Comparison of ENCODE assay signal across 15 cellular contexts in the genomic region with DNA sequence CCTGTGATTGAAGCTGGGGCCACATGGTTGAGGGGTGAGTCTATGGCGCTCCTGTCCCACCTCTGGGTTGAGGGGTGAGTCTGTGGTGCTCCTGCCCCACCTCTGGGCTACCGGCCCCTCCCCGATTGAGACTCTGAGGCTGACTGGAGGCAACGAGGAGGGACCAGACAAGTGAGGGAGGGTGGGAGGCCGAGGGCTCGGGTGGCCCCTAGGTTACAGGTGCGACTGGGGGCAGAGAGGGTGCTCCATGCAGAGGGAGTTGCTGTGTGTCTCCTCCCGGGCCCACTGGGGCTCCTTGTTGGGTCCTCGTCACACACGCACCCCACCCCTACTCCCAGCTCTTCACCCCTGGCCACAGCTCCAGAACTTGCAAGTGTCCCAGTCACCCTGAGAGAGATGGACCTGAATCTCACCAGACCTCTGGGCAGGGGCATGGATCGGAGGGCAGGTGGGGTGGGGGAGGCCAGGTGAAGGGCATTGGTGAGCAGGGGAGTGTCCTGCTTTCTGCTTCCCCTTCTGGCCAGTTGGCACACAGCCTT. TPM values are rescaled to one million over a fixed set of nuclear protein-coding genes. Genes with fewer than 3 reads are reported as not detected.
DNase-seq lines count a peak whose midpoint lies in the region; ATAC-seq and TF ChIP-seq lines count a peak whose summit lies in the region.
"Had no signal": no experiment of that assay in that cellular context is flagged by ENCODE, and none has a peak within 500 bp of the region (broad histone marks: within the 10 kb centered on the region; RNA-seq: fewer than 3 reads in every experiment).

No MANE protein-coding gene starts in this region.

- H3K27ac ChIP-seq in RWPE2 (ENCODE audit: poor library complexity, severe bottlenecking) (peak overlapping the region; percentile 60), gastrocnemius medialis (peak overlapping the region; percentile 12 to 53 (median 22))
- H3K27ac ChIP-seq: 22Rv1, pancreas had no signal

- H3K4me3 ChIP-seq in RWPE2 (ENCODE audit: severe bottlenecking) (no peak overlapping the region), gastrocnemius medialis (no peak overlapping the region)
- H3K4me3 ChIP-seq: esophagus muscularis mucosa, K562, pancreas had no signal

- no peaks in the 10 kb centered on the region for H3K27me3 Mint-ChIP-seq in activated CD4-positive, alpha-beta T cell treated with anti-CD3 and anti-CD28 coated beads for 36 hours

- H3K27me3 ChIP-seq in RWPE2 (ENCODE audit: insufficient read depth, poor library complexity, severe bottlenecking), result no peaks in the 10 kb centered on the region
- H3K27me3 ChIP-seq in gastrocnemius medialis, result no peaks in the 10 kb centered on the region
- H3K27me3 ChIP-seq: esophagus muscularis mucosa, pancreas had no signal

- no peak for TF ChIP-seq POLR2A in gastrocnemius medialis (IDR thresholded peaks at IDR 0.05)

- ATAC-seq in activated CD4-positive, alpha-beta T cell treated with anti-CD3 and anti-CD28 coated beads for 36 hours, result no peak
- ATAC-seq in RWPE2 (ENCODE audit: low read depth), result no peak; the same call in 2 of the 3 replicates
- ATAC-seq in esophagus mucosa, result peak; percentile 3
- ATAC-seq in gastrocnemius medialis, result no peak
- ATAC-seq: K562 had no signal

- no peak for DNase-seq in activated CD4-positive, alpha-beta T cell treated with anti-CD3 and anti-CD28 coated beads for 36 hours
- no peak for DNase-seq in activated CD4-positive, alpha-beta T cell treated with anti-CD3 and anti-CD28 coated beads for 48 hours
- DNase-seq in RWPE2 (ENCODE audit: low spot score) (peak; percentile 51), gastrocnemius medialis (no peak), DMS114 treated with DMSO at 0.1 percent for 48 hours (lab: John Stamatoyannopoulos, UW; ENCODE audit: unreplicated experiment) (no peak), GM10266 (ENCODE audit: extremely low spot score) (no peak), SW 1271 (lab: John Stamatoyannopoulos, UW) (no peak)
- DNase-seq: cortex of kidney, NCI-H1092 treated with DMSO at 0.1 percent for 48 hours, NCI-H526 treated with DMSO at 0.1 percent for 48 hours had no signal

- H3K27ac Mint-ChIP-seq in activated CD4-positive, alpha-beta T cell treated with anti-CD3 and anti-CD28 coated beads for 36 hours, result peak overlapping the region; percentile 19

- CTCF ChIA-PET in activated CD4-positive, alpha-beta T cell treated with anti-CD3 and anti-CD28 coated beads for 36 hours (lab: Charles Lee), result interaction anchor here (1.0 to 2.2 kb wide), 4 partner anchors 10 to 63 kb away, joined by 3 to 6 read pairs (median 5); no protein-coding TSS in a partner anchor

- no peak overlapping the region for H3K4me3 Mint-ChIP-seq in activated CD4-positive, alpha-beta T cell treated with anti-CD3 and anti-CD28 coated beads for 36 hours

- H3K9me3 ChIP-seq in RWPE2 (ENCODE audit: severe bottlenecking) (no peaks in the 10 kb centered on the region), gastrocnemius medialis (no peaks in the 10 kb centered on the region)
- H3K9me3 ChIP-seq: esophagus muscularis mucosa, pancreas had no signal

- H3K4me1 ChIP-seq in RWPE2 (ENCODE audit: insufficient read depth, poor library complexity, severe bottlenecking) (peaks cover 24% of the 10 kb centered on the region), gastrocnemius medialis (peaks cover 46 to 50% of the 10 kb centered on the region in 2 donors)
- H3K4me1 ChIP-seq: pancreas had no signal

- in situ Hi-C loops in gastrocnemius medialis (cut with MboI; ENCODE audit: low sequenced_read_pairs in 4 of 4), result no loop called here

- H3K4me1 Mint-ChIP-seq in activated CD4-positive, alpha-beta T cell treated with anti-CD3 and anti-CD28 coated beads for 36 hours, result peaks cover 98% of the 10 kb centered on the region

- no peaks in the 10 kb centered on the region for H3K9me3 Mint-ChIP-seq in activated CD4-positive, alpha-beta T cell treated with anti-CD3 and anti-CD28 coated beads for 36 hours (ENCODE audit: low read depth)

- intact Hi-C loops in activated CD4-positive, alpha-beta T cell treated with anti-CD3 and anti-CD28 coated beads for 36 hours (cut with DNase I, micrococcal nuclease), result no loop called here
- intact Hi-C loops in gastrocnemius medialis (cut with DNase I; ENCODE audit: low total_unique reads), result no loop called here

- H3K36me3 ChIP-seq in RWPE2 (ENCODE audit: low read depth) (peaks cover 11% of the 10 kb centered on the region), gastrocnemius medialis (no peaks in the 10 kb centered on the region)

- TF ChIP-seq CTCF in RWPE2 (IDR thresholded peaks at IDR 0.05; ENCODE audit: poor library complexity, severe bottlenecking) (no peak), gastrocnemius medialis (IDR thresholded peaks at IDR 0.05 in 4 of 5, conservative IDR thresholded peaks at IDR 0.05 in 1 of 5) (no peak), GM10266 (IDR thresholded peaks at IDR 0.05; ENCODE audit: control insufficient read depth, insufficient read depth, low read depth, missing control alignments) (no peak)

- POLR2A ChIA-PET in activated CD4-positive, alpha-beta T cell treated with anti-CD3 and anti-CD28 coated beads for 36 hours (lab: Charles Lee), result interaction anchor here (1.2 kb wide), 1 partner anchor 10 kb away, joined by 4 read pairs; no protein-coding TSS in a partner anchor

- peaks cover 9% of the 10 kb centered on the region for H3K36me3 Mint-ChIP-seq in activated CD4-positive, alpha-beta T cell treated with anti-CD3 and anti-CD28 coated beads for 36 hours (ENCODE audit: low read depth)

RNA-seq across cellular contexts. Expression of a gene that starts 12.8 kb away (rescaled TPM):
- 10 to 100 TPM; 13.0 to 14.6 TPM for total RNA-seq in activated CD4-positive, alpha-beta T cell treated with anti-CD3 and anti-CD28 coated beads for 36 hours
- total RNA-seq in esophagus mucosa (18.8 TPM), gastrocnemius medialis (10 to 100 TPM in 3 of 4 donors, 1 to 10 TPM in 1; 10.0 to 17.9 (median 14.2) TPM)
